In the genomic region with DNA sequence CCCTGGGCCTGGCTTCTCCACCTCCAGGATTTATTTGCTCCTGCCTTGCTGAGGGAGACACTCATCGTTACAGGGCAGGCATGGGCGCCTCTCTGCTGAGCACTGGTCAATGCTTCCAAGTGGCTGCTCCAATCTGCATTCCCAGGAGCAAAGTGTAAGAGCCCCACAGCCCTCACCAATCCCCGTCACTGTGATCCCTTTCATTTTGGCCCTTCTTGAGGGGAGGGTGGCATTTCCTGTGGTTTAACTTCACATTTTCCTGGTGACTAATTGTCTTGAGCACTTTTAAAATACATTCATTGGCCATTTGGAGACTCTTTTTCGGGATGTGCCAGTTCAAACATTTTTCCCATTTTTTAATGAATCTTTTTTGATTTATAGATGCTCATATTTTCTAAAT, we compare ENCODE assay signal across 18 cellular contexts. TPM values are rescaled to one million over a fixed set of nuclear protein-coding genes. Genes with fewer than 3 reads are reported as not detected.
DNase-seq lines count a peak whose midpoint lies in the region; ATAC-seq, FAIRE-seq and TF ChIP-seq lines count a peak whose summit lies in the region.
"Had no signal": no experiment of that assay in that cellular context is flagged by ENCODE, and none has a peak within 500 bp of the region (broad histone marks: within the 10 kb centered on the region; RNA-seq: fewer than 3 reads in every experiment).

No MANE protein-coding gene starts in this region.

- peaks cover 20% of the 10 kb centered on the region for H3K4me1 Mint-ChIP-seq in astrocyte (ENCODE audit: low read depth, unreplicated experiment)

- no peaks in the 10 kb centered on the region for H3K36me3 Mint-ChIP-seq in astrocyte (ENCODE audit: low read depth, unreplicated experiment)

- H3K27me3 ChIP-seq in astrocyte (ENCODE audit: insufficient read depth, low read length), result no peaks in the 10 kb centered on the region

- ATAC-seq in activated CD4-positive, CD25-positive, alpha-beta regulatory T cell treated with anti-CD3 and anti-CD28 coated beads, Interleukin-2, amount 50 U/mL, for 24 hours, result no peak

- H3K27ac ChIP-seq in astrocyte (ENCODE audit: low read depth, low read length), result no peak overlapping the region

- peak overlapping the region; percentile 26 for H3K27ac Mint-ChIP-seq in astrocyte (ENCODE audit: unreplicated experiment)
- H3K27ac Mint-ChIP-seq: CD4-positive, alpha-beta T cell; HFFc6 had no signal

- H3K4me1 ChIP-seq in astrocyte (ENCODE audit: insufficient read depth, low read length), result no peaks in the 10 kb centered on the region

- H2AFZ ChIP-seq in astrocyte (ENCODE audit: low read depth, low read length), result no peak overlapping the region

- no peaks in the 10 kb centered on the region for H3K9me3 ChIP-seq in astrocyte (ENCODE audit: insufficient read depth, low read depth, low read length)

- H3K4me3 ChIP-seq in AG10803 (ENCODE audit: low read length), result no peak overlapping the region
- H3K4me3 ChIP-seq in astrocyte (ENCODE audit: insufficient read depth, low read depth, low read length), result no peak overlapping the region

- no peaks in the 10 kb centered on the region for H3K79me2 ChIP-seq in astrocyte (ENCODE audit: insufficient read depth, low read length)

- H3K4me3 Mint-ChIP-seq in astrocyte (ENCODE audit: unreplicated experiment), result no peak overlapping the region
- H3K4me3 Mint-ChIP-seq: CD4-positive, alpha-beta T cell; HFFc6 had no signal

- peak; percentile 3 for DNase-seq in AG10803 (ENCODE audit: low read depth)
- peak; percentile 12 for DNase-seq in EL
- DNase-seq in astrocyte (ENCODE audit: low read depth), result no peak
- no peak for DNase-seq in activated effector memory CD4-positive, alpha-beta T cell treated with Interleukin-2 at 50 U/mL for 16 hours
- DNase-seq in SIG-M5 treated with dmso at 0.1 percent for 504 hours (lab: John Stamatoyannopoulos, UW; ENCODE audit: unreplicated experiment), result no peak
- DNase-seq in activated naive CD4-positive, alpha-beta T cell treated with Interleukin-2 at 50 U/mL for 16 hours, result no peak
- DNase-seq: AML-193; C1 segment of cervical spinal cord; CD4-positive, alpha-beta T cell; DMS79 treated with DMSO at 0.1 percent for 48 hours; HCEC 1CT; HFFc6; IMR-90; Kasumi-1; KBM-7 had no signal

- H3K36me3 ChIP-seq in astrocyte (ENCODE audit: insufficient read depth, low read length), result no peaks in the 10 kb centered on the region

- TF ChIP-seq CTCF in AG10803 (conservative IDR thresholded peaks at IDR 0.05; ENCODE audit: low read length) (no peak), astrocyte (IDR thresholded peaks at IDR 0.05; ENCODE audit: insufficient read depth, low read depth, low read length) (no peak)

- H3K4me2 ChIP-seq in astrocyte (ENCODE audit: low read length), result no peak overlapping the region

- no peak overlapping the region for H3K9ac ChIP-seq in astrocyte (ENCODE audit: low read length)

- no peaks in the 10 kb centered on the region for H4K20me1 ChIP-seq in astrocyte (ENCODE audit: insufficient read depth, low read length)

- H3K27me3 Mint-ChIP-seq in astrocyte (ENCODE audit: low read depth, unreplicated experiment), result peaks cover 32% of the 10 kb centered on the region

- no peak for FAIRE-seq in astrocyte (lab: Jason Lieb, UNC)
- FAIRE-seq: A204.1 had no signal

- H3K9me3 Mint-ChIP-seq in astrocyte (ENCODE audit: unreplicated experiment), result peaks cover 4% of the 10 kb centered on the region
- H3K9me3 Mint-ChIP-seq: CD4-positive, alpha-beta T cell had no signal

RNA-seq across cellular contexts. Expression of a gene that starts 33.0 kb away (rescaled TPM):
- not detected in 2 replicates for total RNA-seq in astrocyte
- total RNA-seq: H4, HFFc6, IMR-90 had no signal

Comparison
In these comparisons a context has a peak if more than half of its experiments do, and no peak if none do; other contexts are left out.
1. DNase-seq: peak in AG10803 (single experiment) and EL (single experiment); none in astrocyte (single experiment), activated effector memory CD4-positive, alpha-beta T cell treated with Interleukin-2 at 50 U/mL for 16 hours (single experiment), SIG-M5 treated with dmso at 0.1 percent for 504 hours (single experiment) and activated naive CD4-positive, alpha-beta T cell treated with Interleukin-2 at 50 U/mL for 16 hours (single experiment).